In genomic region chr1:46603481-46603857, GRCh38 we compare ENCODE assay signal across 8 cellular contexts. TPM values are rescaled to one million over a fixed set of nuclear protein-coding genes. Genes with fewer than 3 reads are reported as not detected.
A peak's percentile ranks its signal among the peaks of the same experiment; 100 is the strongest.
DNase-seq lines count a peak whose midpoint lies in the region; TF ChIP-seq lines count a peak whose summit lies in the region.

No MANE protein-coding gene starts in this region.

- POLR2A ChIA-PET in BJ (lab: Charles Lee) = no interaction called here

- no peaks in the 10 kb centered on the region for H3K27me3 ChIP-seq in BJ (ENCODE audit: control insufficient read depth, insufficient read depth, low read length)
- no peaks in the 10 kb centered on the region for H3K27me3 ChIP-seq in HUES6 (ENCODE audit: control insufficient read depth, insufficient read depth, low read length)

- TF ChIP-seq CTCF in BJ (IDR thresholded peaks at IDR 0.05; ENCODE audit: insufficient read depth, low read depth, low read length) (no peak), cardiac fibroblast (IDR thresholded peaks at IDR 0.05; ENCODE audit: low read depth, low read length) (no peak), mesothelial cell of epicardium (IDR thresholded peaks at IDR 0.05; ENCODE audit: unreplicated experiment) (no peak)

- 0 out of 2 replicates have a peak, but pooled peaks cover 2% of the 10 kb centered on the region for H3K36me3 ChIP-seq in BJ (ENCODE audit: control insufficient read depth, insufficient read depth, low read length)
- H3K36me3 ChIP-seq in HUES6 (ENCODE audit: control insufficient read depth, insufficient read depth, low read length) = no peaks in the 10 kb centered on the region

- H3K9me3 ChIP-seq in HUES6 (ENCODE audit: control insufficient read depth, insufficient read depth, low read depth, low read length) = no peaks in the 10 kb centered on the region

- H3K4me3 ChIP-seq in BJ (ENCODE audit: low read depth, low read length) = peak overlapping the region; percentile 96
- peak overlapping the region; percentile 87 for H3K4me3 ChIP-seq in HUES6 (ENCODE audit: low read depth, low read length)
- H3K4me3 ChIP-seq in cardiac fibroblast (replicated peaks in 1 of 2; ENCODE audit: low read depth in 2 of 2, low read length in 2 of 2) = peak overlapping the region; percentile 95 to 97

- no peak overlapping the region for H3K27ac ChIP-seq in HUES6 (ENCODE audit: low read depth, low read length)

- H3K4me1 Mint-ChIP-seq in mesothelial cell of epicardium = peaks cover 26% of the 10 kb centered on the region

- H3K36me3 Mint-ChIP-seq in mesothelial cell of epicardium = peaks cover 4% of the 10 kb centered on the region

- peak overlapping the region; percentile 49 for H3K9ac ChIP-seq in HUES6 (ENCODE audit: low read length)

- no peaks in the 10 kb centered on the region for H3K27me3 Mint-ChIP-seq in mesothelial cell of epicardium (ENCODE audit: low read depth)

- H3K4me3 Mint-ChIP-seq in mesothelial cell of epicardium = peak overlapping the region; percentile 91

- H3K9me3 Mint-ChIP-seq in mesothelial cell of epicardium = no peaks in the 10 kb centered on the region

- H3K4me1 ChIP-seq in HUES6 (ENCODE audit: control insufficient read depth, insufficient read depth, low read length) = peaks cover 10% of the 10 kb centered on the region

- DNase-seq in BJ (ENCODE audit: low read depth) (no peak), cardiac fibroblast (ENCODE audit: low read depth in 2 of 2) (no peak), mesothelial cell of epicardium (ENCODE audit: low spot score in 2 of 2, unreplicated experiment in 2 of 2) (no peak), NCI-H2029 (lab: John Stamatoyannopoulos, UW) (no peak), NCI-H1694 (lab: John Stamatoyannopoulos, UW) (no peak), NCI-H1930 (lab: John Stamatoyannopoulos, UW) (no peak), superior temporal gyrus (ENCODE audit: extremely low spot score) (no peak)

- H3K27ac Mint-ChIP-seq in mesothelial cell of epicardium = peak overlapping the region; percentile 91

- CTCF ChIA-PET in BJ (lab: Yijun Ruan, JAX) = interaction anchor here (0.9 to 2.5 kb wide), 4 partner anchors 39 to 76 kb away, joined by 3 to 8 read pairs (median 4); no protein-coding TSS in a partner anchor

RNA-seq across cellular contexts. Expression of gene MKNK1, which starts 0.6 kb away (rescaled TPM):
- 25.7 and 30.1 TPM in 2 replicates for polyA plus RNA-seq in BJ (2011; rRNA removed)
- 16.2 and 18.8 TPM in 2 replicates for polyA minus RNA-seq in BJ (2011; rRNA and poly(A)+ RNA removed)
- 30.6 to 34.8 TPM (median 31.0 TPM) in 3 replicates for total RNA-seq in mesothelial cell of epicardium

RNA-seq across cellular contexts. Expression of gene MOB3C, which starts 13.1 kb away (rescaled TPM):
- polyA plus RNA-seq in BJ (2011; rRNA removed) = 10.4 and 11.6 TPM in 2 replicates
- 6.8 and 8.9 TPM in 2 replicates for polyA minus RNA-seq in BJ (2011; rRNA and poly(A)+ RNA removed)
- total RNA-seq in mesothelial cell of epicardium = 10.6 to 11.5 TPM (median 11.0 TPM) in 3 replicates

RNA-seq across cellular contexts. Expression of gene KNCN, which starts 52.0 kb away (rescaled TPM):
- not detected in 2 replicates for polyA plus RNA-seq in BJ (2011; rRNA removed)
- polyA minus RNA-seq in BJ (2011; rRNA and poly(A)+ RNA removed) = not detected in 2 replicates
- not detected in 3 replicates for total RNA-seq in mesothelial cell of epicardium
